ENCODE assay signal across 22 cellular contexts in the genomic region with DNA sequence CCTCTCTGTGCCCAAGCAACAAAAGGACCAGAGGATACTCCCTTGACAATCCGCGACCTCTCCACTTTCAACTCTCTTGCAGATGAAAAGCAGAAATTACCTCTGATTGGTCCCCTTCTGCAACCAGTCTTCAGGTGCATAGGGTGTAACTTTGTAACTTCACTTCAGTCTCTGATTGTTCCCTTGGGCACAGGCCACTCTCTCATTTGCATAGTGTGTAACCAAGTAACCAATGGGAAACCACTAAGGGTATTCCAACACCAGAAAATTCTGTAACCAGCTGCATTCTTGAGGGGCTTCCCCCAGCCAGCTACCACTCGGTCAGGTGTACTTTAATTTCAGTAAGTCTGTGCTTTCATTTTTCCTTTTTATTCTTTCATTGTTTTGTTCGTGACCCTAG. TPM values are rescaled to one million over a fixed set of nuclear protein-coding genes. Genes with fewer than 3 reads are reported as not detected.
DNase-seq lines count a peak whose midpoint lies in the region; ATAC-seq and TF ChIP-seq lines count a peak whose summit lies in the region.
"Had no signal": no experiment of that assay in that cellular context is flagged by ENCODE, and none has a peak within 500 bp of the region (broad histone marks: within the 10 kb centered on the region; RNA-seq: fewer than 3 reads in every experiment).

No MANE protein-coding gene starts in this region.

- intact Hi-C loops in activated CD4-positive, alpha-beta T cell treated with anti-CD3 and anti-CD28 coated beads, Interleukin-2, amount 10 ng/mL, durations not matched to agents 24 days and 14 days (cut with micrococcal nuclease), result no loop called here

- H3K9me3 Mint-ChIP-seq in WTC11, result no peaks in the 10 kb centered on the region
- peaks cover 0 to 5% of the 10 kb centered on the region in 2 donors for H3K9me3 Mint-ChIP-seq in stimulated activated naive B cell treated with anti-CD40 and anti-IgM and Interleukin-4, amounts not matched to agents 10 μg/mL and 1 μg/mL and 100 μg/mL, for 72 hours
- H3K9me3 Mint-ChIP-seq in activated CD4-positive, alpha-beta T cell treated with anti-CD3 and anti-CD28 coated beads, Interleukin-2, amount 10 ng/mL, durations not matched to agents 24 days and 14 days, result no peaks in the 10 kb centered on the region

- no peak overlapping the region for H3K4me3 Mint-ChIP-seq in WTC11
- H3K4me3 Mint-ChIP-seq in stimulated activated naive B cell treated with anti-CD40 and anti-IgM and Interleukin-4, amounts not matched to agents 10 μg/mL and 1 μg/mL and 100 μg/mL, for 72 hours, result peak overlapping the region; percentile 2 to 23
- H3K4me3 Mint-ChIP-seq in activated CD4-positive, alpha-beta T cell treated with anti-CD3 and anti-CD28 coated beads, Interleukin-2, amount 10 ng/mL, durations not matched to agents 24 days and 14 days, result no peak overlapping the region

- TF ChIP-seq CTCF in WTC11 (IDR thresholded peaks at IDR 0.05), result no peak

- H3K4me1 Mint-ChIP-seq in WTC11, result peaks cover 10% of the 10 kb centered on the region
- peaks cover 35 to 52% of the 10 kb centered on the region in 2 donors for H3K4me1 Mint-ChIP-seq in stimulated activated naive B cell treated with anti-CD40 and anti-IgM and Interleukin-4, amounts not matched to agents 10 μg/mL and 1 μg/mL and 100 μg/mL, for 72 hours
- peaks cover 14% of the 10 kb centered on the region for H3K4me1 Mint-ChIP-seq in activated CD4-positive, alpha-beta T cell treated with anti-CD3 and anti-CD28 coated beads, Interleukin-2, amount 10 ng/mL, durations not matched to agents 24 days and 14 days

- DNase-seq in WTC11 (ENCODE audit: low spot score) (no peak), H4 (ENCODE audit: low spot score) (no peak), NCI-H748 treated with DMSO at 0.1 percent for 48 hours (lab: John Stamatoyannopoulos, UW) (no peak)
- peak; percentile 35 for DNase-seq in stimulated activated naive B cell treated with anti-CD40 and anti-IgM and Interleukin-4, amounts not matched to agents 10 μg/mL and 1 μg/mL and 100 μg/mL, for 72 hours
- no peak for DNase-seq in activated CD4-positive, alpha-beta T cell treated with anti-CD3 and anti-CD28 coated beads, Interleukin-2, amount 10 ng/mL, durations not matched to agents 24 days and 14 days
- DNase-seq: activated CD4-positive, alpha-beta T cell treated with anti-CD3 and anti-CD28 coated beads, Interleukin-2, amount 50 U/mL, for 1 hour; activated effector memory CD4-positive, alpha-beta T cell treated with Interleukin-2 at 50 U/mL for 16 hours; DMS79; effector CD4-positive, alpha-beta T cell; erythroblast; foreskin melanocyte; IMR-90; NCI-H1417; NCI-H446 treated with DMSO at 0.1 percent for 48 hours; psoas muscle; stimulated activated CD4-positive, alpha-beta T cell treated with anti-CD3 and anti-CD28 coated beads, Interleukin-2, amount 100 ng/mL, for 24 hours; stimulated activated naive CD4-positive, alpha-beta T cell; T-helper 2 cell had no signal

- CTCF ChIA-PET in WTC11 (lab: Charles Lee), result no interaction called here

- POLR2A ChIA-PET in WTC11 (lab: Charles Lee), result no interaction called here

- no peak overlapping the region for H3K27ac Mint-ChIP-seq in WTC11
- peak overlapping the region; percentile 68 for H3K27ac Mint-ChIP-seq in stimulated activated naive B cell treated with anti-CD40 and anti-IgM and Interleukin-4, amounts not matched to agents 10 μg/mL and 1 μg/mL and 100 μg/mL, for 72 hours
- no peak overlapping the region for H3K27ac Mint-ChIP-seq in activated CD4-positive, alpha-beta T cell treated with anti-CD3 and anti-CD28 coated beads, Interleukin-2, amount 10 ng/mL, durations not matched to agents 24 days and 14 days

- H3K36me3 Mint-ChIP-seq in WTC11, result no peaks in the 10 kb centered on the region
- H3K36me3 Mint-ChIP-seq in stimulated activated naive B cell treated with anti-CD40 and anti-IgM and Interleukin-4, amounts not matched to agents 10 μg/mL and 1 μg/mL and 100 μg/mL, for 72 hours, result no peaks in the 10 kb centered on the region
- H3K36me3 Mint-ChIP-seq in activated CD4-positive, alpha-beta T cell treated with anti-CD3 and anti-CD28 coated beads, Interleukin-2, amount 10 ng/mL, durations not matched to agents 24 days and 14 days (ENCODE audit: low read depth), result no peaks in the 10 kb centered on the region

- ATAC-seq in GM19463 (IDR thresholded peaks at IDR 0.05; ENCODE audit: unreplicated experiment) (peak; percentile 59), HG02852 (IDR thresholded peaks at IDR 0.05; ENCODE audit: unreplicated experiment) (peak; percentile 79), WTC11 (peak; percentile 81)
- peak; percentile 84 to 87 for ATAC-seq in stimulated activated naive B cell treated with anti-CD40 and anti-IgM and Interleukin-4, amounts not matched to agents 10 μg/mL and 1 μg/mL and 100 μg/mL, for 72 hours (replicated peaks)
- ATAC-seq: psoas muscle had no signal

- peaks cover 71% of the 10 kb centered on the region for H3K27me3 Mint-ChIP-seq in WTC11 (ENCODE audit: low read depth)
- peaks cover 40 to 58% of the 10 kb centered on the region in 2 donors for H3K27me3 Mint-ChIP-seq in stimulated activated naive B cell treated with anti-CD40 and anti-IgM and Interleukin-4, amounts not matched to agents 10 μg/mL and 1 μg/mL and 100 μg/mL, for 72 hours
- peaks cover 78% of the 10 kb centered on the region for H3K27me3 Mint-ChIP-seq in activated CD4-positive, alpha-beta T cell treated with anti-CD3 and anti-CD28 coated beads, Interleukin-2, amount 10 ng/mL, durations not matched to agents 24 days and 14 days

TF ChIP-seq in WTC11, 78 proteins besides CTCF, POLR2A, EP300 and RAD21:
- no peak for TF ChIP-seq ELF4 (CRISPR knock-in tag; IDR thresholded peaks at IDR 0.05; ENCODE audit: low read depth)
- no peak for TF ChIP-seq ETV6 (CRISPR knock-in tag; IDR thresholded peaks at IDR 0.05)
- no peak for TF ChIP-seq TEAD4 (CRISPR knock-in tag; IDR thresholded peaks at IDR 0.05)
- no peak for TF ChIP-seq SP1 (CRISPR knock-in tag; conservative IDR thresholded peaks at IDR 0.05)
- TF ChIP-seq, protein P1, sequence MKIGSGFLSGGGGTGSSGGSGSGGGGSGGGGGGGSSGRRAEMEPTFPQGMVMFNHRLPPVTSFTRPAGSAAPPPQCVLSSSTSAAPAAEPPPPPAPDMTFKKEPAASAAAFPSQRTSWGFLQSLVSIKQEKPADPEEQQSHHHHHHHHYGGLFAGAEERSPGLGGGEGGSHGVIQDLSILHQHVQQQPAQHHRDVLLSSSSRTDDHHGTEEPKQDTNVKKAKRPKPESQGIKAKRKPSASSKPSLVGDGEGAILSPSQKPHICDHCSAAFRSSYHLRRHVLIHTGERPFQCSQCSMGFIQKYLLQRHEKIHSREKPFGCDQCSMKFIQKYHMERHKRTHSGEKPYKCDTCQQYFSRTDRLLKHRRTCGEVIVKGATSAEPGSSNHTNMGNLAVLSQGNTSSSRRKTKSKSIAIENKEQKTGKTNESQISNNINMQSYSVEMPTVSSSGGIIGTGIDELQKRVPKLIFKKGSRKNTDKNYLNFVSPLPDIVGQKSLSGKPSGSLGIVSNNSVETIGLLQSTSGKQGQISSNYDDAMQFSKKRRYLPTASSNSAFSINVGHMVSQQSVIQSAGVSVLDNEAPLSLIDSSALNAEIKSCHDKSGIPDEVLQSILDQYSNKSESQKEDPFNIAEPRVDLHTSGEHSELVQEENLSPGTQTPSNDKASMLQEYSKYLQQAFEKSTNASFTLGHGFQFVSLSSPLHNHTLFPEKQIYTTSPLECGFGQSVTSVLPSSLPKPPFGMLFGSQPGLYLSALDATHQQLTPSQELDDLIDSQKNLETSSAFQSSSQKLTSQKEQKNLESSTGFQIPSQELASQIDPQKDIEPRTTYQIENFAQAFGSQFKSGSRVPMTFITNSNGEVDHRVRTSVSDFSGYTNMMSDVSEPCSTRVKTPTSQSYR (CRISPR knock-in tag; IDR thresholded peaks at IDR 0.05), result no peak
- TF ChIP-seq CREM (CRISPR knock-in tag; IDR thresholded peaks at IDR 0.05), result no peak
- TF ChIP-seq, protein P2, sequence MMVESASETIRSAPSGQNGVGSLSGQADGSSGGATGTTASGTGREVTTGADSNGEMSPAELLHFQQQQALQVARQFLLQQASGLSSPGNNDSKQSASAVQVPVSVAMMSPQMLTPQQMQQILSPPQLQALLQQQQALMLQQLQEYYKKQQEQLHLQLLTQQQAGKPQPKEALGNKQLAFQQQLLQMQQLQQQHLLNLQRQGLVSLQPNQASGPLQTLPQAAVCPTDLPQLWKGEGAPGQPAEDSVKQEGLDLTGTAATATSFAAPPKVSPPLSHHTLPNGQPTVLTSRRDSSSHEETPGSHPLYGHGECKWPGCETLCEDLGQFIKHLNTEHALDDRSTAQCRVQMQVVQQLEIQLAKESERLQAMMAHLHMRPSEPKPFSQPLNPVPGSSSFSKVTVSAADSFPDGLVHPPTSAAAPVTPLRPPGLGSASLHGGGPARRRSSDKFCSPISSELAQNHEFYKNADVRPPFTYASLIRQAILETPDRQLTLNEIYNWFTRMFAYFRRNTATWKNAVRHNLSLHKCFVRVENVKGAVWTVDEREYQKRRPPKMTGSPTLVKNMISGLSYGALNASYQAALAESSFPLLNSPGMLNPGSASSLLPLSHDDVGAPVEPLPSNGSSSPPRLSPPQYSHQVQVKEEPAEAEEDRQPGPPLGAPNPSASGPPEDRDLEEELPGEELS (CRISPR knock-in tag; IDR thresholded peaks at IDR 0.05), result no peak
- no peak for TF ChIP-seq ZNF416 (CRISPR knock-in tag; IDR thresholded peaks at IDR 0.05)
TF ChIP-seq in WTC11: peak in this region for 0.

RNA-seq across cellular contexts. Expression of gene RAET1L, which starts 4.4 kb away (rescaled TPM):
- total RNA-seq in WTC11 (2021), result not detected in 3 replicates
- total RNA-seq in H4 (2014; rRNA removed; shearing (Covaris generic)), result 0.14 TPM in 1 of 2 replicates, not detected in the other
- not detected in 2 replicates for total RNA-seq in activated CD4-positive, alpha-beta T cell treated with anti-CD3 and anti-CD28 coated beads, Interleukin-2, amount 10 ng/mL, durations not matched to agents 24 days and 14 days
- total RNA-seq: chondrocyte, IMR-90, lung, psoas muscle had no signal

RNA-seq across cellular contexts. Expression of gene ULBP3, which starts 39.2 kb away (rescaled TPM):
- total RNA-seq in WTC11 (2021), result 4.0 to 6.0 TPM (median 5.6 TPM) in 3 replicates
- 7.6 and 8.5 TPM in 2 replicates for total RNA-seq in H4 (2014; rRNA removed; shearing (Covaris generic))
- 0.47 and 0.57 TPM in 2 replicates for total RNA-seq in activated CD4-positive, alpha-beta T cell treated with anti-CD3 and anti-CD28 coated beads, Interleukin-2, amount 10 ng/mL, durations not matched to agents 24 days and 14 days

Comparison
In these comparisons a context has a peak if more than half of its experiments do, and no peak if none do; other contexts are left out.
1. H3K4me3 Mint-ChIP-seq: peak in stimulated activated naive B cell treated with anti-CD40 and anti-IgM and Interleukin-4, amounts not matched to agents 10 μg/mL and 1 μg/mL and 100 μg/mL, for 72 hours (2 of 2); none in WTC11 (single experiment) and activated CD4-positive, alpha-beta T cell treated with anti-CD3 and anti-CD28 coated beads, Interleukin-2, amount 10 ng/mL, durations not matched to agents 24 days and 14 days (single experiment).
2. Peak in every context shown above with its lines, with median percentiles within 50 percentile points of each other: ATAC-seq.